Comparison of ENCODE assay signal across 14 cellular contexts in genomic region chr1:90614872-90615271, GRCh38.
DNase-seq lines count a peak whose midpoint lies in the region; ATAC-seq, FAIRE-seq and TF ChIP-seq lines count a peak whose summit lies in the region.
"Had no signal": no experiment of that assay in that cellular context is flagged by ENCODE, and none has a peak within 500 bp of the region (broad histone marks: within the 10 kb centered on the region; RNA-seq: fewer than 3 reads in every experiment).

No MANE protein-coding gene starts in this region.

- no peak for TF ChIP-seq EP300 in transverse colon (IDR thresholded peaks at IDR 0.05; ENCODE audit: low read depth)

- POLR2A ChIA-PET in activated CD8-positive, alpha-beta T cell treated with anti-CD3 and anti-CD28 coated beads for 36 hours (lab: Charles Lee): no interaction called here
- POLR2A ChIA-PET in activated CD8-positive, alpha-beta T cell treated with anti-CD3 and anti-CD28 coated beads, Interleukin-2, amount 10 ng/mL, durations not matched to agents 7 days and 5 days (lab: Charles Lee): no interaction called here

- no peak overlapping the region for H3K27ac Mint-ChIP-seq in activated CD8-positive, alpha-beta T cell treated with anti-CD3 and anti-CD28 coated beads for 36 hours
- no peak overlapping the region for H3K27ac Mint-ChIP-seq in activated CD8-positive, alpha-beta T cell treated with anti-CD3 and anti-CD28 coated beads, Interleukin-2, amount 10 ng/mL, durations not matched to agents 7 days and 5 days
- no peak overlapping the region for H3K27ac Mint-ChIP-seq in endodermal cell

- no peaks in the 10 kb centered on the region for H4K20me1 ChIP-seq in OCI-LY1 (ENCODE audit: insufficient read depth, low read length)

- ATAC-seq in activated CD8-positive, alpha-beta T cell treated with anti-CD3 and anti-CD28 coated beads for 36 hours: no peak
- ATAC-seq in activated CD8-positive, alpha-beta T cell treated with anti-CD3 and anti-CD28 coated beads, Interleukin-2, amount 10 ng/mL, durations not matched to agents 7 days and 5 days: no peak

- H3K9ac ChIP-seq in OCI-LY1 (ENCODE audit: low read length) (no peak overlapping the region), endodermal cell (ENCODE audit: extremely low read depth, low read length, poor library complexity, severe bottlenecking) (no peak overlapping the region)

- H3K9me3 Mint-ChIP-seq in activated CD8-positive, alpha-beta T cell treated with anti-CD3 and anti-CD28 coated beads for 36 hours: no peaks in the 10 kb centered on the region
- H3K9me3 Mint-ChIP-seq in activated CD8-positive, alpha-beta T cell treated with anti-CD3 and anti-CD28 coated beads, Interleukin-2, amount 10 ng/mL, durations not matched to agents 7 days and 5 days (ENCODE audit: insufficient read depth): no peaks in the 10 kb centered on the region
- peaks cover 2% of the 10 kb centered on the region for H3K9me3 Mint-ChIP-seq in endodermal cell

- no peaks in the 10 kb centered on the region for H3K36me3 Mint-ChIP-seq in activated CD8-positive, alpha-beta T cell treated with anti-CD3 and anti-CD28 coated beads for 36 hours (ENCODE audit: low read depth)
- H3K36me3 Mint-ChIP-seq in activated CD8-positive, alpha-beta T cell treated with anti-CD3 and anti-CD28 coated beads, Interleukin-2, amount 10 ng/mL, durations not matched to agents 7 days and 5 days (ENCODE audit: low read depth): no peaks in the 10 kb centered on the region
- no peaks in the 10 kb centered on the region for H3K36me3 Mint-ChIP-seq in endodermal cell (ENCODE audit: low read depth)

- H3K4me3 ChIP-seq in OCI-LY1 (ENCODE audit: low read depth, low read length, poor library complexity, severe bottlenecking) (no peak overlapping the region), endodermal cell (ENCODE audit: low read length) (no peak overlapping the region), transverse colon (no peak overlapping the region), thyroid gland (replicated peaks in 1 of 3) (no peak overlapping the region)
- H3K4me3 ChIP-seq: suprapubic skin had no signal

- no peaks in the 10 kb centered on the region for H3K27me3 Mint-ChIP-seq in activated CD8-positive, alpha-beta T cell treated with anti-CD3 and anti-CD28 coated beads for 36 hours
- H3K27me3 Mint-ChIP-seq in activated CD8-positive, alpha-beta T cell treated with anti-CD3 and anti-CD28 coated beads, Interleukin-2, amount 10 ng/mL, durations not matched to agents 7 days and 5 days (ENCODE audit: low read depth): no peaks in the 10 kb centered on the region
- H3K27me3 Mint-ChIP-seq in endodermal cell (ENCODE audit: insufficient read depth): no peaks in the 10 kb centered on the region

- no peaks in the 10 kb centered on the region for H3K4me1 Mint-ChIP-seq in activated CD8-positive, alpha-beta T cell treated with anti-CD3 and anti-CD28 coated beads for 36 hours (ENCODE audit: low read depth)
- H3K4me1 Mint-ChIP-seq in activated CD8-positive, alpha-beta T cell treated with anti-CD3 and anti-CD28 coated beads, Interleukin-2, amount 10 ng/mL, durations not matched to agents 7 days and 5 days (ENCODE audit: low read depth): no peaks in the 10 kb centered on the region
- peaks cover 15% of the 10 kb centered on the region for H3K4me1 Mint-ChIP-seq in endodermal cell

- intact Hi-C loops in activated CD8-positive, alpha-beta T cell treated with anti-CD3 and anti-CD28 coated beads for 36 hours (cut with micrococcal nuclease): no loop called here
- intact Hi-C loops in transverse colon (cut with DNase I; ENCODE audit: low total_unique reads): no loop called here
- intact Hi-C loops in thyroid gland (cut with DNase I): no loop called here

- TF ChIP-seq CTCF in activated CD8-positive, alpha-beta T cell treated with anti-CD3 and anti-CD28 coated beads for 36 hours (IDR thresholded peaks at IDR 0.05): peak; percentile 26
- TF ChIP-seq CTCF in OCI-LY1 (IDR thresholded peaks at IDR 0.05; ENCODE audit: low read length): peak; percentile 52
- peak; percentile 85 for TF ChIP-seq CTCF in endodermal cell (conservative IDR thresholded peaks at IDR 0.05)
- peak in 3 of 5 experiments; percentile 12 to 26 (median 18) for TF ChIP-seq CTCF in transverse colon (IDR thresholded peaks at IDR 0.05)
- no peak for TF ChIP-seq CTCF in thyroid gland (IDR thresholded peaks at IDR 0.05)

- peak; percentile 1 for DNase-seq in activated CD8-positive, alpha-beta T cell treated with anti-CD3 and anti-CD28 coated beads for 36 hours
- DNase-seq in activated CD8-positive, alpha-beta T cell treated with anti-CD3 and anti-CD28 coated beads, Interleukin-2, amount 10 ng/mL, durations not matched to agents 7 days and 5 days: no peak
- DNase-seq in endodermal cell (no peak), transverse colon (no peak), GM12892 (ENCODE audit: insufficient read length) (no peak), thyroid gland (no peak)
- no peak for DNase-seq in activated CD4-positive, alpha-beta T cell treated with anti-CD3 and anti-CD28 coated beads for 1 hour
- DNase-seq: activated CD4-positive, alpha-beta T cell treated with anti-CD3 and anti-CD28 coated beads, Interleukin-2, amount 50 U/mL, for 48 hours; erythroblast; nucleus accumbens; stimulated activated CD4-positive, alpha-beta T cell treated with anti-CD3 and anti-CD28 coated beads, Interleukin-4, amount 100 ng/mL, for 4 hours had no signal

- no peak overlapping the region for H3K4me2 ChIP-seq in OCI-LY1 (ENCODE audit: low read length)

- no peak overlapping the region for H3K4me3 Mint-ChIP-seq in activated CD8-positive, alpha-beta T cell treated with anti-CD3 and anti-CD28 coated beads for 36 hours
- no peak overlapping the region for H3K4me3 Mint-ChIP-seq in activated CD8-positive, alpha-beta T cell treated with anti-CD3 and anti-CD28 coated beads, Interleukin-2, amount 10 ng/mL, durations not matched to agents 7 days and 5 days
- no peak overlapping the region for H3K4me3 Mint-ChIP-seq in endodermal cell

- H3K36me3 ChIP-seq in OCI-LY1 (ENCODE audit: insufficient read depth, low read length): no peaks in the 10 kb centered on the region
- no peaks in the 10 kb centered on the region for H3K36me3 ChIP-seq in endodermal cell (ENCODE audit: control insufficient read depth, insufficient read depth, low read length)
- H3K36me3 ChIP-seq in transverse colon: no peaks in the 10 kb centered on the region
- no peaks in the 10 kb centered on the region for H3K36me3 ChIP-seq in thyroid gland
- H3K36me3 ChIP-seq: suprapubic skin had no signal

- H3K27ac ChIP-seq in OCI-LY1 (ENCODE audit: low read depth, low read length, poor library complexity, severe bottlenecking) (no peak overlapping the region), endodermal cell (ENCODE audit: low read depth, low read length) (no peak overlapping the region), transverse colon (no peak overlapping the region), thyroid gland (no peak overlapping the region)
- H3K27ac ChIP-seq: suprapubic skin had no signal

- TF ChIP-seq POLR2A in transverse colon (IDR thresholded peaks at IDR 0.05) (no peak), GM12892 (IDR thresholded peaks at IDR 0.05; ENCODE audit: low read depth, low read length) (no peak), thyroid gland (IDR thresholded peaks at IDR 0.05) (no peak)

- H3K27me3 ChIP-seq in OCI-LY1 (ENCODE audit: insufficient read depth, low read length): no peaks in the 10 kb centered on the region
- H3K27me3 ChIP-seq in endodermal cell (ENCODE audit: control insufficient read depth, insufficient read depth, low read length, poor library complexity, severe bottlenecking): no peaks in the 10 kb centered on the region
- no peaks in the 10 kb centered on the region for H3K27me3 ChIP-seq in transverse colon
- H3K27me3 ChIP-seq in thyroid gland: no peaks in the 10 kb centered on the region
- H3K27me3 ChIP-seq: suprapubic skin had no signal

- 72 to 82% methylated on average over 1 of the region's 1 CpG for WGBS in endodermal cell (ENCODE audit: insufficient coverage in 1 of 2, insufficient read length in 1 of 2), 2 experiments
- WGBS in transverse colon (ENCODE audit: low coverage in 1 of 2), 2 donors: 77 to 90% methylated on average over 1 of the region's 1 CpG
- WGBS in thyroid gland, 2 donors: 75 to 84% methylated on average over 1 of the region's 1 CpG

- CTCF ChIA-PET in activated CD8-positive, alpha-beta T cell treated with anti-CD3 and anti-CD28 coated beads for 36 hours (lab: Charles Lee): interaction anchor here (0.8 to 1.0 kb wide), 2 partner anchors 36 to 320 kb away, joined by 3 to 4 read pairs; no protein-coding TSS in a partner anchor
- CTCF ChIA-PET in activated CD8-positive, alpha-beta T cell treated with anti-CD3 and anti-CD28 coated beads, Interleukin-2, amount 10 ng/mL, durations not matched to agents 7 days and 5 days (lab: Charles Lee): no interaction called here

- H3K9me3 ChIP-seq in OCI-LY1 (ENCODE audit: low read length): no peaks in the 10 kb centered on the region
- no peaks in the 10 kb centered on the region for H3K9me3 ChIP-seq in endodermal cell (ENCODE audit: control insufficient read depth, low read length)
- H3K9me3 ChIP-seq in transverse colon: no peaks in the 10 kb centered on the region
- no peaks in the 10 kb centered on the region for H3K9me3 ChIP-seq in thyroid gland
- H3K9me3 ChIP-seq: suprapubic skin had no signal

- no peaks in the 10 kb centered on the region for H3K9me2 ChIP-seq in OCI-LY1 (ENCODE audit: low read depth, low read length)

- H3F3A ChIP-seq in OCI-LY1 (ENCODE audit: insufficient read depth, low read length): no peaks in the 10 kb centered on the region

- H2AFZ ChIP-seq in OCI-LY1 (ENCODE audit: low read length): no peak overlapping the region

- in situ Hi-C loops in transverse colon (cut with MboI; ENCODE audit: low pct_ligation_motif_present in 1 of 4, low pct_unique_long_range_greater_than_20kb in 1 of 4, low sequenced_read_pairs in 3 of 4): no loop called here

- no peaks in the 10 kb centered on the region for H3K4me1 ChIP-seq in OCI-LY1 (ENCODE audit: insufficient read depth, low read length, severe bottlenecking)
- peaks cover 12% of the 10 kb centered on the region for H3K4me1 ChIP-seq in endodermal cell (ENCODE audit: control insufficient read depth, insufficient read depth, low read length)
- no peaks in the 10 kb centered on the region for H3K4me1 ChIP-seq in transverse colon
- no peaks in the 10 kb centered on the region for H3K4me1 ChIP-seq in thyroid gland
- H3K4me1 ChIP-seq: suprapubic skin had no signal

- no peaks in the 10 kb centered on the region for H3K79me2 ChIP-seq in OCI-LY1 (ENCODE audit: insufficient read depth, low read length)

- no peak for FAIRE-seq in GM12892 (lab: Jason Lieb, UNC)
- FAIRE-seq: islet of Langerhans had no signal

Comparison
In these comparisons a context has a peak if more than half of its experiments do, and no peak if none do; other contexts are left out.
1. CTCF ChIP-seq: peak in activated CD8-positive, alpha-beta T cell treated with anti-CD3 and anti-CD28 coated beads for 36 hours (single experiment), OCI-LY1 (single experiment), endodermal cell (single experiment) and transverse colon (3 of 5); none in thyroid gland (0 of 6).